Comparison of ENCODE assay signal across 26 cellular contexts in genomic region chr6:142666599-142667185, GRCh38.
"Had no signal": no experiment of that assay in that cellular context is flagged by ENCODE, and none has a peak within 500 bp of the region (broad histone marks: within the 10 kb centered on the region; RNA-seq: fewer than 3 reads in every experiment).

No MANE protein-coding gene starts in this region.

- H3K9me3 ChIP-seq: ascending aorta, SJCRH30 had no signal

- H3K4me1 ChIP-seq: ascending aorta, SJCRH30 had no signal

- DNase-seq: activated CD4-positive, alpha-beta T cell treated with anti-CD3 and anti-CD28 coated beads, Interleukin-2, amount 10 ng/mL, durations not matched to agents 7 days and 5 days; activated CD4-positive, alpha-beta T cell treated with anti-CD3 and anti-CD28 coated beads, Interleukin-2, amount 50 U/mL, for 48 hours; activated CD4-positive, CD25-positive, alpha-beta regulatory T cell; activated CD8-positive, alpha-beta T cell treated with anti-CD3 and anti-CD28 coated beads, Interleukin-2, amount 10 ng/mL, durations not matched to agents 7 days and 5 days; activated gamma-delta T cell; activated naive CD4-positive, alpha-beta T cell treated with Interleukin-2 at 50 U/mL for 16 hours; activated naive CD8-positive, alpha-beta T cell treated with anti-CD3 and anti-CD28 coated beads, Interleukin-2, amount 10 ng/mL, durations not matched to agents 7 days and 5 days; activated T-cell treated with anti-CD3 and anti-CD28 coated beads, Interleukin-2, amount 50 U/mL, for 24 hours; amygdala; NCI-H1092 treated with DMSO at 0.1 percent for 48 hours; NCI-H1417; NCI-H146; NCI-H187; NCI-H2029 treated with DMSO at 0.1 percent for 48 hours; NCI-H2107; NCI-H226; NCI-H524 treated with DMSO at 0.1 percent for 48 hours; NK-92 treated with Interleukin-12 subunit alpha and Interleukin-12 subunit beta, amount 100 ng/mL, for 24 hours; OCI-M1; Right ventricle myocardium superior; SJCRH30; T1000; WERI-Rb-1 had no signal

- H3K27me3 ChIP-seq: ascending aorta, cardiac muscle cell, SJCRH30 had no signal

- H3K27ac ChIP-seq: ascending aorta, cardiac muscle cell, SJCRH30, SK-N-MC, WERI-Rb-1 had no signal

- H3K36me3 ChIP-seq: ascending aorta, cardiac muscle cell, SJCRH30, WERI-Rb-1 had no signal

- ATAC-seq: activated CD8-positive, alpha-beta T cell treated with anti-CD3 and anti-CD28 coated beads, Interleukin-2, amount 10 ng/mL, durations not matched to agents 7 days and 5 days had no signal

- H3K4me3 ChIP-seq: ascending aorta, cardiac muscle cell, SJCRH30, SK-N-MC had no signal
